Comparison of ENCODE assay signal across 1 cellular context in the genomic region with DNA sequence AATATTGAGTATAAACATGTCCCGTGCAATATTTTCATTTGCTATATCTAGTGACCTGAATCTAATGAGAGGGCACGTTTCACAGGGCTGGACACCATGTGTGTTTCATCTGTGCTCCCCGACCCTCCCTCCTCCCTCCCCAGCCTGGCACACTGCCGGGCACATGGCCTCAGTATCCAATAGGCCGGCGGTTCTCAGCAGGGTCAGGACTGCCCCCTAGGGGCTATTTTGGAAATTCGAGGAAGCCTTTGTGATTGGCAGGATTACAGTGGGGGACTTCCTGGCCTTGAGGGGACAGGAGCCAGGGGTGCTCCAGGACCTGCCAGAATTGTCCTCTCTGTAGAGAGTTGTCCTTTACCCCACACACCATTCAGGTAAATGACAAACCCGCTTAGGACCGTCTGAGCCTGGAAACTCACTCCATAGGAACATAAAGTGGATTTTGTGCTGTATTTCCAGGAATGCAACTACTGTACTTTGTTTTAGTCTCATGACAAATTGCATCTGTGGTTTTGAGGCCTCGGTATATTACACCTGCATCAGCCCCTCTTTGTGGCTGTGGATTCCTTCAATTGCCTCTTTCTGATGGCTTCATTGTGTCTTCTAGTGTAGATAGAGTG.
TF ChIP-seq lines count a peak whose summit lies in the region.

No MANE protein-coding gene starts in this region.

TF ChIP-seq in K562, 482 proteins besides CTCF, POLR2A, EP300 and RAD21 (continued from another document):
- TF ChIP-seq, protein P1, sequence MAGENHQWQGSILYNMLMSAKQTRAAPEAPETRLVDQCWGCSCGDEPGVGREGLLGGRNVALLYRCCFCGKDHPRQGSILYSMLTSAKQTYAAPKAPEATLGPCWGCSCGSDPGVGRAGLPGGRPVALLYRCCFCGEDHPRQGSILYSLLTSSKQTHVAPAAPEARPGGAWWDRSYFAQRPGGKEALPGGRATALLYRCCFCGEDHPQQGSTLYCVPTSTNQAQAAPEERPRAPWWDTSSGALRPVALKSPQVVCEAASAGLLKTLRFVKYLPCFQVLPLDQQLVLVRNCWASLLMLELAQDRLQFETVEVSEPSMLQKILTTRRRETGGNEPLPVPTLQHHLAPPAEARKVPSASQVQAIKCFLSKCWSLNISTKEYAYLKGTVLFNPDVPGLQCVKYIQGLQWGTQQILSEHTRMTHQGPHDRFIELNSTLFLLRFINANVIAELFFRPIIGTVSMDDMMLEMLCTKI (IDR thresholded peaks at IDR 0.05; ENCODE audit: partially characterized antibody): no peak
- no peak for TF ChIP-seq CBX1 (IDR thresholded peaks at IDR 0.05; ENCODE audit: low read depth)
- TF ChIP-seq GATA2 (CRISPR knock-in tag; IDR thresholded peaks at IDR 0.05): no peak
- TF ChIP-seq ARID1B (IDR thresholded peaks at IDR 0.05): no peak
- TF ChIP-seq STAT5B (CRISPR knock-in tag; IDR thresholded peaks at IDR 0.05): no peak
- TF ChIP-seq MYC (IDR thresholded peaks at IDR 0.05; ENCODE audit: low read depth, low read length): peak; percentile 55
- TF ChIP-seq MYC (CRISPR knock-in tag; IDR thresholded peaks at IDR 0.05; ENCODE audit: borderline replicate concordance, low read depth): no peak
- TF ChIP-seq CCNT2 (IDR thresholded peaks at IDR 0.05; ENCODE audit: borderline replicate concordance, extremely low read depth, insufficient read length, low read depth, low read length): no peak
- no peak for TF ChIP-seq ZBTB7A (IDR thresholded peaks at IDR 0.05; ENCODE audit: borderline replicate concordance, control insufficient read depth, low read depth, low read length)
- TF ChIP-seq NCOA4 (IDR thresholded peaks at IDR 0.05; ENCODE audit: partially characterized antibody): no peak
- TF ChIP-seq SOX6 (IDR thresholded peaks at IDR 0.05): no peak
- TF ChIP-seq TEAD1 (CRISPR knock-in tag; IDR thresholded peaks at IDR 0.05): no peak
- no peak for TF ChIP-seq SETDB1 (IDR thresholded peaks at IDR 0.05; ENCODE audit: low read length)
- TF ChIP-seq ZNF224 (CRISPR knock-in tag; IDR thresholded peaks at IDR 0.05): no peak
- peak; percentile 42; the same call in 1 of the 2 replicates for TF ChIP-seq KLF16 (IDR thresholded peaks at IDR 0.05)
- no peak for TF ChIP-seq ESRRB (CRISPR knock-in tag; IDR thresholded peaks at IDR 0.05; ENCODE audit: borderline replicate concordance)
- TF ChIP-seq, protein P2, sequence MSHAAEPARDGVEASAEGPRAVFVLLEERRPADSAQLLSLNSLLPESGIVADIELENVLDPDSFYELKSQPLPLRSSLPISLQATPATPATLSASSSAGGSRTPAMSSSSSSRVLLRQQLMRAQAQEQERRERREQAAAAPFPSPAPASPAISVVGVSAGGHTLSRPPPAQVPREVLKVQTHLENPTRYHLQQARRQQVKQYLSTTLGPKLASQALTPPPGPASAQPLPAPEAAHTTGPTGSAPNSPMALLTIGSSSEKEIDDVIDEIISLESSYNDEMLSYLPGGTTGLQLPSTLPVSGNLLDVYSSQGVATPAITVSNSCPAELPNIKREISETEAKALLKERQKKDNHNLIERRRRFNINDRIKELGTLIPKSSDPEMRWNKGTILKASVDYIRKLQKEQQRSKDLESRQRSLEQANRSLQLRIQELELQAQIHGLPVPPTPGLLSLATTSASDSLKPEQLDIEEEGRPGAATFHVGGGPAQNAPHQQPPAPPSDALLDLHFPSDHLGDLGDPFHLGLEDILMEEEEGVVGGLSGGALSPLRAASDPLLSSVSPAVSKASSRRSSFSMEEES (CRISPR knock-in tag; IDR thresholded peaks at IDR 0.05): no peak
- TF ChIP-seq CBFA2T3 (IDR thresholded peaks at IDR 0.05): no peak
- no peak for TF ChIP-seq CREBBP (IDR thresholded peaks at IDR 0.05; ENCODE audit: low read depth, low read length)
- no peak for TF ChIP-seq RBBP5 (IDR thresholded peaks at IDR 0.05; ENCODE audit: borderline replicate concordance, insufficient read depth, low read length, poor library complexity, severe bottlenecking)
- no peak for TF ChIP-seq ZBTB1 (CRISPR knock-in tag; IDR thresholded peaks at IDR 0.05; ENCODE audit: borderline replicate concordance, low read depth)
- TF ChIP-seq, protein P3, sequence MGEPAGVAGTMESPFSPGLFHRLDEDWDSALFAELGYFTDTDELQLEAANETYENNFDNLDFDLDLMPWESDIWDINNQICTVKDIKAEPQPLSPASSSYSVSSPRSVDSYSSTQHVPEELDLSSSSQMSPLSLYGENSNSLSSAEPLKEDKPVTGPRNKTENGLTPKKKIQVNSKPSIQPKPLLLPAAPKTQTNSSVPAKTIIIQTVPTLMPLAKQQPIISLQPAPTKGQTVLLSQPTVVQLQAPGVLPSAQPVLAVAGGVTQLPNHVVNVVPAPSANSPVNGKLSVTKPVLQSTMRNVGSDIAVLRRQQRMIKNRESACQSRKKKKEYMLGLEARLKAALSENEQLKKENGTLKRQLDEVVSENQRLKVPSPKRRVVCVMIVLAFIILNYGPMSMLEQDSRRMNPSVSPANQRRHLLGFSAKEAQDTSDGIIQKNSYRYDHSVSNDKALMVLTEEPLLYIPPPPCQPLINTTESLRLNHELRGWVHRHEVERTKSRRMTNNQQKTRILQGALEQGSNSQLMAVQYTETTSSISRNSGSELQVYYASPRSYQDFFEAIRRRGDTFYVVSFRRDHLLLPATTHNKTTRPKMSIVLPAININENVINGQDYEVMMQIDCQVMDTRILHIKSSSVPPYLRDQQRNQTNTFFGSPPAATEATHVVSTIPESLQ (CRISPR knock-in tag; IDR thresholded peaks at IDR 0.05): no peak
